Comparison of ENCODE assay signal across 19 cellular contexts in genomic region chr5:38756068-38756467, GRCh38.
"Had no signal": no experiment of that assay in that cellular context is flagged by ENCODE, and none has a peak within 500 bp of the region (broad histone marks: within the 10 kb centered on the region; RNA-seq: fewer than 3 reads in every experiment).

No MANE protein-coding gene starts in this region.

- H3K4me1 ChIP-seq: gastrocnemius medialis, neural progenitor cell had no signal

- DNase-seq: dorsolateral prefrontal cortex; effector CD8-positive, alpha-beta T cell; gastrocnemius medialis; heart right ventricle; hypothalamus; islet precursor cell; midbrain; nucleus accumbens; ovary; sigmoid colon; stimulated activated CD4-positive, alpha-beta T cell treated with anti-CD3 and anti-CD28 coated beads, Interleukin-2, amount 100 ng/mL, for 24 hours; stimulated activated naive CD4-positive, alpha-beta T cell treated with Interleukin-2 at 50 U/mL for 16 hours; trophoblast cell had no signal

- H3K9me3 ChIP-seq: gastrocnemius medialis, heart right ventricle, ovary, right atrium auricular region, sigmoid colon had no signal

- H3K9ac ChIP-seq: neural progenitor cell had no signal

- H3K27ac ChIP-seq: coronary artery, dorsolateral prefrontal cortex, gastrocnemius medialis, heart right ventricle, neural progenitor cell, ovary, right atrium auricular region, sigmoid colon, skin epidermis had no signal

- H3K4me3 ChIP-seq: coronary artery, dorsolateral prefrontal cortex, gastrocnemius medialis, heart right ventricle, neural progenitor cell, ovary, right atrium auricular region, sigmoid colon, skin epidermis had no signal

- H3K36me3 ChIP-seq: gastrocnemius medialis, heart right ventricle, neural progenitor cell, ovary, right atrium auricular region, sigmoid colon had no signal

- H3K4me2 ChIP-seq: neural progenitor cell had no signal

- ATAC-seq: gastrocnemius medialis; heart right ventricle; left lobe of liver; natural killer cell treated with Interleukin-12 subunit alpha and Interleukin-12 subunit beta and Interleukin-15 and Interleukin-18, amount 100 ng/mL, for 72 hours had no signal

- H2AFZ ChIP-seq: neural progenitor cell had no signal

- H3K27me3 ChIP-seq: gastrocnemius medialis, heart right ventricle, neural progenitor cell, ovary, right atrium auricular region, sigmoid colon had no signal
